In the genomic region with DNA sequence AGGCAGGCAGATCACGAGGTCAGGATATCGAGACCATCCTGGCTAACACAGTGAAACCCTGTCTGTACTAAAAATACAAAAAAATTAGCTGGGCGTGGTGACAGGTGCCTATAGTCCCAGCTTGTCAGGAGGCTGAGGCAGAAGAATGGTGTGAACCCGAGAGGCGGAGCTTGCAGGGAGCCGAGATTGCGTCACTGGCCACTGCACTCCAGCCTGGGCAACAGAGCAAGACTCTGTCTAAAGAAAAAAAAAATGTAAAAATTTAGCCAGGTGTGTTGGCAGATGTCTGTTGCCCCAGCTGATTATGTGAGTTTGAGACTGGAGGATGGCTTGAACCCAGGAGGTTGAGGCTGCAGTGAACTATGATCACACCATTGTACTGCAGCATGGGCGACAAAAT, we compare ENCODE assay signal across 4 cellular contexts.
TF ChIP-seq lines count a peak whose summit lies in the region.
"Not testable (repeated sequence)": the region's sequence is repeated elsewhere in the genome, so short reads cannot be mapped to it uniquely, and the experiment has no call there.

No MANE protein-coding gene starts in this region.

TF ChIP-seq in HEK293, 187 proteins besides CTCF, POLR2A, EP300 and RAD21:
- TF ChIP-seq, protein P1, sequence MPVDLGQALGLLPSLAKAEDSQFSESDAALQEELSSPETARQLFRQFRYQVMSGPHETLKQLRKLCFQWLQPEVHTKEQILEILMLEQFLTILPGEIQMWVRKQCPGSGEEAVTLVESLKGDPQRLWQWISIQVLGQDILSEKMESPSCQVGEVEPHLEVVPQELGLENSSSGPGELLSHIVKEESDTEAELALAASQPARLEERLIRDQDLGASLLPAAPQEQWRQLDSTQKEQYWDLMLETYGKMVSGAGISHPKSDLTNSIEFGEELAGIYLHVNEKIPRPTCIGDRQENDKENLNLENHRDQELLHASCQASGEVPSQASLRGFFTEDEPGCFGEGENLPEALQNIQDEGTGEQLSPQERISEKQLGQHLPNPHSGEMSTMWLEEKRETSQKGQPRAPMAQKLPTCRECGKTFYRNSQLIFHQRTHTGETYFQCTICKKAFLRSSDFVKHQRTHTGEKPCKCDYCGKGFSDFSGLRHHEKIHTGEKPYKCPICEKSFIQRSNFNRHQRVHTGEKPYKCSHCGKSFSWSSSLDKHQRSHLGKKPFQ (tag by site-specific recombination; IDR thresholded peaks at IDR 0.05), result peak; percentile 51; the same call in 1 of the 2 replicates

TF ChIP-seq in Ishikawa, 13 proteins besides CTCF, POLR2A, EP300 and RAD21:
- peak; percentile 73 for TF ChIP-seq CEBPB (IDR thresholded peaks at IDR 0.05)

TF ChIP-seq in K562, 482 proteins besides CTCF, POLR2A, EP300 and RAD21:
- TF ChIP-seq, protein P2, sequence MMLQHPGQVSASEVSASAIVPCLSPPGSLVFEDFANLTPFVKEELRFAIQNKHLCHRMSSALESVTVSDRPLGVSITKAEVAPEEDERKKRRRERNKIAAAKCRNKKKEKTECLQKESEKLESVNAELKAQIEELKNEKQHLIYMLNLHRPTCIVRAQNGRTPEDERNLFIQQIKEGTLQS (IDR thresholded peaks at IDR 0.05), result peak; percentile 67
- TF ChIP-seq, protein P2 (CRISPR knock-in tag; conservative IDR thresholded peaks at IDR 0.05), result not testable (repeated sequence)
- peak; percentile 52; the same call in 1 of the 2 replicates for TF ChIP-seq ZNF121 (CRISPR knock-in tag; conservative IDR thresholded peaks at IDR 0.05)
- 0 out of 2 replicates have a peak, but pooled peaks have one; percentile 30 for TF ChIP-seq CEBPG (CRISPR knock-in tag; IDR thresholded peaks at IDR 0.05)
- TF ChIP-seq CEBPG (tag; conservative IDR thresholded peaks at IDR 0.05 in 1 of 2, IDR thresholded peaks at IDR 0.05 in 1 of 2), result peak; percentile 13 to 21; a peak in 1 of 4 replicates
- TF ChIP-seq CEBPB (tag; IDR thresholded peaks at IDR 0.05), result peak; percentile 63

TF ChIP-seq in HepG2, 621 proteins besides CTCF, POLR2A, EP300 and RAD21:
- TF ChIP-seq CEBPB (IDR thresholded peaks at IDR 0.05; ENCODE audit: borderline replicate concordance, low read depth, low read length), result peak; percentile 32; the same call in 1 of the 2 replicates
